Comparison of ENCODE assay signal across 1 cellular context in genomic region chr10:55550241-55550640, GRCh38.
TF ChIP-seq lines count a peak whose summit lies in the region.

No MANE protein-coding gene starts in this region.

TF ChIP-seq in SK-N-SH, 30 proteins besides CTCF, POLR2A, EP300 and RAD21 (continued from another document):
- no peak for TF ChIP-seq REST (IDR thresholded peaks at IDR 0.05; ENCODE audit: low read depth, low read length)
- TF ChIP-seq EZH2phosphoT487 (IDR thresholded peaks at IDR 0.05; ENCODE audit: borderline replicate concordance, low read depth) = no peak
- TF ChIP-seq USF1 (IDR thresholded peaks at IDR 0.05; ENCODE audit: borderline replicate concordance, low read depth) = no peak
- no peak for TF ChIP-seq TEAD4 (IDR thresholded peaks at IDR 0.05; ENCODE audit: borderline replicate concordance, insufficient read depth)
- no peak for TF ChIP-seq TAF1 (IDR thresholded peaks at IDR 0.05; ENCODE audit: borderline replicate concordance, low read depth, low read length)
- TF ChIP-seq USF2 (IDR thresholded peaks at IDR 0.05; ENCODE audit: borderline replicate concordance, low read depth, low read length) = no peak
- TF ChIP-seq GABPA (IDR thresholded peaks at IDR 0.05; ENCODE audit: low read depth) = no peak
- TF ChIP-seq NRF1 (IDR thresholded peaks at IDR 0.05; ENCODE audit: low read depth, low read length) = no peak
- peak; percentile 36; the same call in 1 of the 2 replicates for TF ChIP-seq JUND (IDR thresholded peaks at IDR 0.05)
- TF ChIP-seq NFIC (IDR thresholded peaks at IDR 0.05; ENCODE audit: borderline replicate concordance) = no peak
- TF ChIP-seq FOXJ3 (CRISPR knock-in tag; IDR thresholded peaks at IDR 0.05) = no peak
- no peak for TF ChIP-seq MAX (IDR thresholded peaks at IDR 0.05; ENCODE audit: low read depth)
- TF ChIP-seq TCF12 (IDR thresholded peaks at IDR 0.05) = peak; percentile 21; the same call in 1 of the 2 replicates
- TF ChIP-seq ZBTB33 (IDR thresholded peaks at IDR 0.05; ENCODE audit: borderline replicate concordance, low read depth) = no peak
- no peak for TF ChIP-seq IRF3 (IDR thresholded peaks at IDR 0.05; ENCODE audit: low read depth, low read length)
- peak; percentile 42; the same call in 1 of the 2 replicates for TF ChIP-seq FOSL2 (IDR thresholded peaks at IDR 0.05; ENCODE audit: borderline replicate concordance, low read depth)
- TF ChIP-seq CHD2 (IDR thresholded peaks at IDR 0.05; ENCODE audit: low read length, partially characterized antibody) = no peak
